8 cellular contexts compared by ENCODE assay signal in the genomic region with DNA sequence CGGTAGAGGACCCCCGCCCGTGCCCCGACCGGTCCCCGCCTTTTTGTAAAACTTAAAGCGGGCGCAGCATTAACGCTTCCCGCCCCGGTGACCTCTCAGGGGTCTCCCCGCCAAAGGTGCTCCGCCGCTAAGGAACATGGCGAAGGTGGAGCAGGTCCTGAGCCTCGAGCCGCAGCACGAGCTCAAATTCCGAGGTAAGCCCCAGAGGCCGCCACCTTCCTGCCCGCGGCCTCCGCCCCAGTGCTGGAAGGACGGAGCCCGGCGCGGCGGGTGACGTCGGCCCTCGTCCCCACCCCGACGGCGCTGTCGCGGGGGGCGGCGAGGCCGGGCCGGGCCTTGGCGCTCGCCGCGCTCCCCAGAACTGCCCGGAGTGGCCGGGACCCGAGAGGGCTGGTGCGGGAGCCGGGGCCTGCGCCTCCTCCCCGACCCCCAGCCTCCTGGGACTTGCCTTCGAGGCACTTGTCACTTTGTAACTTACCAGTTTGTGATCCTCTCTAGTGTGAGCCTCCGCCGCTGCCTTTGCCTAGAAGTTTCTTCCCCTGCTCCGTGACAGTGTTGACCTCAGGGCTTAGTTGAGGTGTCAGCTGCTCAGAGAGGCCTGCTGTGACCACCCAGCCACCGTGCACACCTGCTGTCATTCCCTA. TPM values are rescaled to one million over a fixed set of nuclear protein-coding genes. Genes with fewer than 3 reads are reported as not detected.
DNase-seq lines count a peak whose midpoint lies in the region; ATAC-seq, FAIRE-seq and TF ChIP-seq lines count a peak whose summit lies in the region.

No MANE protein-coding gene starts in this region.

- peaks cover 55% of the 10 kb centered on the region for H3K79me2 ChIP-seq in astrocyte (ENCODE audit: insufficient read depth, low read length)
- H3K79me2 ChIP-seq in smooth muscle cell (ENCODE audit: low read depth) = peaks cover 53% of the 10 kb centered on the region

- peak; percentile 29 for ATAC-seq in HG02642 (IDR thresholded peaks at IDR 0.05; ENCODE audit: poor library complexity, unreplicated experiment)

- TF ChIP-seq CTCF in 22Rv1 (IDR thresholded peaks at IDR 0.05) (no peak), astrocyte (IDR thresholded peaks at IDR 0.05; ENCODE audit: insufficient read depth, low read depth, low read length) (no peak), smooth muscle cell (IDR thresholded peaks at IDR 0.05; ENCODE audit: borderline replicate concordance, insufficient read depth, poor library complexity, severe bottlenecking) (no peak)

- peaks cover 12% of the 10 kb centered on the region for H3K4me1 ChIP-seq in astrocyte (ENCODE audit: insufficient read depth, low read length)
- peaks cover 4% of the 10 kb centered on the region for H3K4me1 ChIP-seq in smooth muscle cell (ENCODE audit: low read depth)

- H4K20me1 ChIP-seq in astrocyte (ENCODE audit: insufficient read depth, low read length) = peaks cover 44% of the 10 kb centered on the region
- H4K20me1 ChIP-seq in smooth muscle cell (ENCODE audit: low read depth) = peaks cover 35% of the 10 kb centered on the region

- H3K27ac ChIP-seq in 22Rv1 = peak overlapping the region; percentile 77
- H3K27ac ChIP-seq in astrocyte (ENCODE audit: low read depth, low read length) = peak overlapping the region; percentile 96
- peak overlapping the region; percentile 86 for H3K27ac ChIP-seq in smooth muscle cell (ENCODE audit: low read depth)

- peak overlapping the region; percentile 95 for H3K4me2 ChIP-seq in astrocyte (ENCODE audit: low read length)
- H3K4me2 ChIP-seq in smooth muscle cell = peak overlapping the region; percentile 89

- WGBS in smooth muscle cell (ENCODE audit: low lambda C conversion rate) = 2% methylated on average over 47 of the region's 56 CpGs

- DNase-seq in NCI-H1092 treated with DMSO at 0.1 percent for 48 hours (lab: John Stamatoyannopoulos, UW) (peak; percentile 43), astrocyte (ENCODE audit: low read depth) (peak; percentile 18), smooth muscle cell (lab: John Stamatoyannopoulos, UW; ENCODE audit: unreplicated experiment) (no peak), T1000 (lab: John Stamatoyannopoulos, UW) (no peak)

- no peak for FAIRE-seq in astrocyte (lab: Jason Lieb, UNC)

- peaks cover 8% of the 10 kb centered on the region for H3K36me3 Mint-ChIP-seq in astrocyte (ENCODE audit: low read depth, unreplicated experiment)

- peaks cover 21% of the 10 kb centered on the region for H3K4me1 Mint-ChIP-seq in astrocyte (ENCODE audit: low read depth, unreplicated experiment)

- no peaks in the 10 kb centered on the region for H3F3A ChIP-seq in smooth muscle cell (ENCODE audit: low read depth)

- H3K27me3 Mint-ChIP-seq in astrocyte (ENCODE audit: low read depth, unreplicated experiment) = no peaks in the 10 kb centered on the region

- H3K36me3 ChIP-seq in astrocyte (ENCODE audit: insufficient read depth, low read length) = peaks cover 11% of the 10 kb centered on the region
- H3K36me3 ChIP-seq in smooth muscle cell (ENCODE audit: low read depth) = no peaks in the 10 kb centered on the region

- TF ChIP-seq POLR2A in GM10847 (IDR thresholded peaks at IDR 0.05; ENCODE audit: extremely low read depth, insufficient read length) = peak; percentile 5

- H3K9me3 ChIP-seq in astrocyte (ENCODE audit: insufficient read depth, low read depth, low read length) = no peaks in the 10 kb centered on the region
- H3K9me3 ChIP-seq in iPS-18c (ENCODE audit: control insufficient read depth, insufficient read depth, low read length) = no peaks in the 10 kb centered on the region
- no peaks in the 10 kb centered on the region for H3K9me3 ChIP-seq in smooth muscle cell (replicated peaks; ENCODE audit: low read depth)

- H2AFZ ChIP-seq in astrocyte (ENCODE audit: low read depth, low read length) (peak overlapping the region; percentile 72), smooth muscle cell (ENCODE audit: low read depth) (peak overlapping the region; percentile 76)

- peaks cover 3% of the 10 kb centered on the region for H3K9me3 Mint-ChIP-seq in astrocyte (ENCODE audit: unreplicated experiment)

- peak overlapping the region; percentile 92 for H3K27ac Mint-ChIP-seq in astrocyte (ENCODE audit: unreplicated experiment)

- no peaks in the 10 kb centered on the region for H3K27me3 ChIP-seq in astrocyte (ENCODE audit: insufficient read depth, low read length)
- no peaks in the 10 kb centered on the region for H3K27me3 ChIP-seq in smooth muscle cell (ENCODE audit: low read depth)

- peak overlapping the region; percentile 83 for H3K4me3 ChIP-seq in astrocyte (ENCODE audit: insufficient read depth, low read depth, low read length)
- peak overlapping the region; percentile 76 for H3K4me3 ChIP-seq in iPS-18c (ENCODE audit: insufficient read depth, low read depth, low read length)
- H3K4me3 ChIP-seq in smooth muscle cell = peak overlapping the region; percentile 70

- H3K9ac ChIP-seq in astrocyte (ENCODE audit: low read length) (peak overlapping the region; percentile 98), smooth muscle cell (ENCODE audit: low read depth) (peak overlapping the region; percentile 97)

- peak overlapping the region; percentile 96 for H3K4me3 Mint-ChIP-seq in astrocyte (ENCODE audit: unreplicated experiment)

RNA-seq across cellular contexts. Expression of gene VAPB, which starts 0.4 kb away (rescaled TPM):
- total RNA-seq in astrocyte (57.6 and 61.5 TPM in 2 replicates), smooth muscle cell (11.3 and 14.9 TPM in 2 replicates)
- 28.2 and 29.9 TPM in 2 replicates for polyA plus RNA-seq in smooth muscle cell

Comparison
In these comparisons a context has a peak if more than half of its experiments do, and no peak if none do; other contexts are left out.
1. DNase-seq: peak in NCI-H1092 treated with DMSO at 0.1 percent for 48 hours (single experiment) and astrocyte (single experiment); none in smooth muscle cell (single experiment) and T1000 (single experiment).
2. Peak in every context shown above with its lines, with median percentiles within 50 percentile points of each other: H3K27ac ChIP-seq and H3K4me3 ChIP-seq.